1 cellular context compared by ENCODE assay signal in the genomic region with DNA sequence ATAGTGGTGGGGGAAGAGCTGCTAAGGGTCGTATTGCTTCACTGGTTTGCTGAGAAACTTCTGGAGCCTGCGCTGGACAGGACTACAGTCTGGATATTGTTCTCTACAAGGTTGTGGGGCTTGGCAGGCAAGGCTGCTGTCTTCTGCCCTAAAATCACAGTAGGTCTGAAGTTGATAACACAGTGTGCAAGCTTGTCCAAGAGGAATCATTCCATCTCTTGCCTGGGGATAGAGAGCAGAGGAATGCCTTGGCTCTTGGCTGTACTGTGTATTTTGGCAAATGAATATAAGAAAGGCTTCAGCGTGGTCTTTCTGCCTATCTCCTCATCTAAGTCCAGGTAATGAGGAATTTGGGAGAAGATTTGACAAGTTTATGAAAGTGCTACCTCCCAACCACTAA.
TF ChIP-seq lines count a peak whose summit lies in the region.

No MANE protein-coding gene starts in this region.

TF ChIP-seq in SK-N-SH treated with all-trans-retinoic acid at 6 μM for 48 hours, 23 proteins besides CTCF, POLR2A, EP300 and RAD21:
- TF ChIP-seq, protein P1, sequence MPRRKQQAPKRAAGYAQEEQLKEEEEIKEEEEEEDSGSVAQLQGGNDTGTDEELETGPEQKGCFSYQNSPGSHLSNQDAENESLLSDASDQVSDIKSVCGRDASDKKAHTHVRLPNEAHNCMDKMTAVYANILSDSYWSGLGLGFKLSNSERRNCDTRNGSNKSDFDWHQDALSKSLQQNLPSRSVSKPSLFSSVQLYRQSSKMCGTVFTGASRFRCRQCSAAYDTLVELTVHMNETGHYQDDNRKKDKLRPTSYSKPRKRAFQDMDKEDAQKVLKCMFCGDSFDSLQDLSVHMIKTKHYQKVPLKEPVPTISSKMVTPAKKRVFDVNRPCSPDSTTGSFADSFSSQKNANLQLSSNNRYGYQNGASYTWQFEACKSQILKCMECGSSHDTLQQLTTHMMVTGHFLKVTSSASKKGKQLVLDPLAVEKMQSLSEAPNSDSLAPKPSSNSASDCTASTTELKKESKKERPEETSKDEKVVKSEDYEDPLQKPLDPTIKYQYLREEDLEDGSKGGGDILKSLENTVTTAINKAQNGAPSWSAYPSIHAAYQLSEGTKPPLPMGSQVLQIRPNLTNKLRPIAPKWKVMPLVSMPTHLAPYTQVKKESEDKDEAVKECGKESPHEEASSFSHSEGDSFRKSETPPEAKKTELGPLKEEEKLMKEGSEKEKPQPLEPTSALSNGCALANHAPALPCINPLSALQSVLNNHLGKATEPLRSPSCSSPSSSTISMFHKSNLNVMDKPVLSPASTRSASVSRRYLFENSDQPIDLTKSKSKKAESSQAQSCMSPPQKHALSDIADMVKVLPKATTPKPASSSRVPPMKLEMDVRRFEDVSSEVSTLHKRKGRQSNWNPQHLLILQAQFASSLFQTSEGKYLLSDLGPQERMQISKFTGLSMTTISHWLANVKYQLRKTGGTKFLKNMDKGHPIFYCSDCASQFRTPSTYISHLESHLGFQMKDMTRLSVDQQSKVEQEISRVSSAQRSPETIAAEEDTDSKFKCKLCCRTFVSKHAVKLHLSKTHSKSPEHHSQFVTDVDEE (CRISPR knock-in tag; IDR thresholded peaks at IDR 0.05), result no peak
- TF ChIP-seq ESRRG (CRISPR knock-in tag; IDR thresholded peaks at IDR 0.05), result no peak
